Comparison of ENCODE assay signal across 28 cellular contexts in genomic region chr6:39914239-39914638, GRCh38. TPM values are rescaled to one million over a fixed set of nuclear protein-coding genes. Genes with fewer than 3 reads are reported as not detected.
"Had no signal": no experiment of that assay in that cellular context is flagged by ENCODE, and none has a peak within 500 bp of the region (broad histone marks: within the 10 kb centered on the region; RNA-seq: fewer than 3 reads in every experiment).

No MANE protein-coding gene starts in this region.

- DNase-seq: activated B cell treated with CpG ODN at 0.5 μM for 24 hours; activated CD4-positive, alpha-beta memory T cell treated with anti-CD3 and anti-CD28 coated beads, Interleukin-2, amount 10 ng/mL, durations not matched to agents 7 days and 5 days; activated CD4-positive, alpha-beta T cell treated with anti-CD3 and anti-CD28 coated beads for 4 hours; activated CD4-positive, alpha-beta T cell treated with anti-CD3 and anti-CD28 coated beads, Interleukin-2, amount 10 ng/mL, durations not matched to agents 7 days and 5 days; activated CD4-positive, alpha-beta T cell treated with anti-CD3 and anti-CD28 coated beads, Interleukin-2, amount 50 U/mL, for 48 hours; activated CD4-positive, CD25-positive, alpha-beta regulatory T cell treated with anti-CD3 and anti-CD28 coated beads, Interleukin-2, amount 50 U/mL, for 72 hours; activated CD8-positive, alpha-beta memory T cell treated with anti-CD3 and anti-CD28 coated beads for 24 hours; activated CD8-positive, alpha-beta memory T cell treated with anti-CD3 and anti-CD28 coated beads, Interleukin-2, amount 10 ng/mL, durations not matched to agents 7 days and 5 days; activated CD8-positive, alpha-beta memory T cell treated with anti-CD3 and anti-CD28 coated beads, Interleukin-2, amount 50 U/mL, for 48 hours; activated CD8-positive, alpha-beta T cell treated with anti-CD3 and anti-CD28 coated beads, Interleukin-2, amount 10 ng/mL, durations not matched to agents 7 days and 5 days; activated effector memory CD4-positive, alpha-beta T cell treated with Interleukin-2 at 50 U/mL for 16 hours; activated gamma-delta T cell; activated naive CD4-positive, alpha-beta T cell treated with anti-CD3 and anti-CD28 coated beads, Interleukin-2, amount 10 ng/mL, durations not matched to agents 7 days and 5 days; activated naive CD4-positive, alpha-beta T cell treated with Interleukin-2 at 50 U/mL for 16 hours; activated naive CD8-positive, alpha-beta T cell treated with anti-CD3 and anti-CD28 coated beads, Interleukin-2, amount 10 ng/mL, durations not matched to agents 7 days and 5 days; activated naive CD8-positive, alpha-beta T cell treated with anti-CD3 and anti-CD28 coated beads, Interleukin-2, amount 50 U/mL, for 24 hours; activated T-cell treated with anti-CD3 and anti-CD28 coated beads, Interleukin-2, amount 50 U/mL, for 24 hours; activated T-cell treated with anti-CD3 and anti-CD28 coated beads, Interleukin-2, amount 50 U/mL, for 48 hours; amygdala; anterior cingulate cortex; central memory CD4-positive, alpha-beta T cell; T-helper 1 cell; T-helper 2 cell; T-helper 9 cell had no signal

- H3K27ac ChIP-seq: ascending aorta, cardiac muscle cell, VCaP had no signal

- H3K36me3 ChIP-seq: cardiac muscle cell had no signal

- H3K9me3 ChIP-seq: ascending aorta had no signal

- H3K4me1 ChIP-seq: ascending aorta had no signal

- H3K27me3 ChIP-seq: ascending aorta, cardiac muscle cell had no signal

- ATAC-seq: activated CD8-positive, alpha-beta memory T cell treated with anti-CD3 and anti-CD28 coated beads, Interleukin-2, amount 10 ng/mL, durations not matched to agents 7 days and 5 days; activated CD8-positive, alpha-beta T cell treated with anti-CD3 and anti-CD28 coated beads, Interleukin-2, amount 10 ng/mL, durations not matched to agents 7 days and 5 days; activated naive CD8-positive, alpha-beta T cell treated with anti-CD3 and anti-CD28 coated beads, Interleukin-2, amount 50 U/mL, for 24 hours had no signal

- H3K4me3 ChIP-seq: ascending aorta, cardiac muscle cell had no signal

- FAIRE-seq: TTC549 had no signal

RNA-seq across cellular contexts. Expression of gene MOCS1, which starts 20.0 kb away (rescaled TPM):
- total RNA-seq: activated CD4-positive, alpha-beta memory T cell treated with anti-CD3 and anti-CD28 coated beads, Interleukin-2, amount 10 ng/mL, durations not matched to agents 7 days and 5 days; activated CD8-positive, alpha-beta T cell treated with anti-CD3 and anti-CD28 coated beads, Interleukin-2, amount 10 ng/mL, durations not matched to agents 7 days and 5 days had no signal
